13 cellular contexts compared by ENCODE assay signal in genomic region chr6:162056745-162057144, GRCh38.
A peak's percentile ranks its signal among the peaks of the same experiment; 100 is the strongest.
DNase-seq lines count a peak whose midpoint lies in the region; ATAC-seq, FAIRE-seq and TF ChIP-seq lines count a peak whose summit lies in the region.
"Had no signal": no experiment of that assay in that cellular context is flagged by ENCODE, and none has a peak within 500 bp of the region (broad histone marks: within the 10 kb centered on the region; RNA-seq: fewer than 3 reads in every experiment).

No MANE protein-coding gene starts in this region.

- no TSS peak for BruUV-seq in Caco-2 (replicated peaks; lab: Mats Ljungman, UMichigan)

- peak; percentile 78 to 82 for ATAC-seq in A549
- ATAC-seq in HG03097 (IDR thresholded peaks at IDR 0.05; ENCODE audit: low FRiP score, unreplicated experiment) = no peak
- no peak for ATAC-seq in HG02840 (IDR thresholded peaks at IDR 0.05; ENCODE audit: low FRiP score, unreplicated experiment)
- no peak for ATAC-seq in GM21423 (IDR thresholded peaks at IDR 0.05; ENCODE audit: unreplicated experiment)
- ATAC-seq: activated naive CD8-positive, alpha-beta T cell treated with anti-CD3 and anti-CD28 coated beads, Interleukin-2, amount 50 U/mL, for 24 hours; stimulated activated effector memory CD8-positive, alpha-beta T cell treated with anti-CD3 and anti-CD28 coated beads, Interleukin-12 subunit alpha, Interleukin-12 subunit beta, amount 100 ng/mL, for 72 hours had no signal

- H3K4me3 Mint-ChIP-seq in Caco-2 (ENCODE audit: unreplicated experiment) = no peak overlapping the region
- H3K4me3 Mint-ChIP-seq: activated naive CD8-positive, alpha-beta T cell treated with anti-CD3 and anti-CD28 coated beads, Interleukin-2, amount 50 U/mL, for 24 hours; stimulated activated effector memory CD8-positive, alpha-beta T cell treated with anti-CD3 and anti-CD28 coated beads, Interleukin-12 subunit alpha, Interleukin-12 subunit beta, amount 100 ng/mL, for 72 hours had no signal

- TF ChIP-seq RAD21 in A549 (conservative IDR thresholded peaks at IDR 0.05 in 1 of 2, IDR thresholded peaks at IDR 0.05 in 1 of 2) = no peak

- H3K9me3 Mint-ChIP-seq in Caco-2 (ENCODE audit: unreplicated experiment) = no peaks in the 10 kb centered on the region
- H3K9me3 Mint-ChIP-seq: activated naive CD8-positive, alpha-beta T cell treated with anti-CD3 and anti-CD28 coated beads, Interleukin-2, amount 50 U/mL, for 24 hours had no signal

- DNase-seq in A549 (ENCODE audit: low read depth in 1 of 2, low spot score in 1 of 2) = peak; percentile 35 to 58
- DNase-seq in HuH-7 (ENCODE audit: low spot score) = peak; percentile 13
- DNase-seq in cardiac fibroblast (ENCODE audit: low read depth in 2 of 2) = peak; percentile 13 to 36
- DNase-seq in islet precursor cell = peak; percentile 94
- DNase-seq in Caco-2 = no peak
- DNase-seq: activated CD8-positive, alpha-beta memory T cell treated with anti-CD3 and anti-CD28 coated beads for 24 hours; activated naive CD8-positive, alpha-beta T cell treated with anti-CD3 and anti-CD28 coated beads, Interleukin-2, amount 50 U/mL, for 24 hours; NCI-H2171; T-helper 1 cell had no signal

- no peak overlapping the region for H3K27ac Mint-ChIP-seq in Caco-2 (ENCODE audit: unreplicated experiment)
- H3K27ac Mint-ChIP-seq: activated naive CD8-positive, alpha-beta T cell treated with anti-CD3 and anti-CD28 coated beads, Interleukin-2, amount 50 U/mL, for 24 hours; stimulated activated effector memory CD8-positive, alpha-beta T cell treated with anti-CD3 and anti-CD28 coated beads, Interleukin-12 subunit alpha, Interleukin-12 subunit beta, amount 100 ng/mL, for 72 hours had no signal

- CTCF ChIA-PET in A549 (lab: Yijun Ruan, JAX) = interaction anchor here (0.7 to 1.4 kb wide), 3 partner anchors 74 to 220 kb away, joined by 3 to 4 read pairs (median 3); no protein-coding TSS in a partner anchor
- CTCF ChIA-PET in Caco-2 (lab: Charles Lee) = no interaction called here

- no peaks in the 10 kb centered on the region for H3K36me3 Mint-ChIP-seq in Caco-2 (ENCODE audit: insufficient read depth, unreplicated experiment)
- H3K36me3 Mint-ChIP-seq: stimulated activated effector memory CD8-positive, alpha-beta T cell treated with anti-CD3 and anti-CD28 coated beads, Interleukin-12 subunit alpha, Interleukin-12 subunit beta, amount 100 ng/mL, for 72 hours had no signal

- H3K4me1 Mint-ChIP-seq in Caco-2 (ENCODE audit: low read depth, unreplicated experiment) = no peaks in the 10 kb centered on the region
- H3K4me1 Mint-ChIP-seq: activated naive CD8-positive, alpha-beta T cell treated with anti-CD3 and anti-CD28 coated beads, Interleukin-2, amount 50 U/mL, for 24 hours; stimulated activated effector memory CD8-positive, alpha-beta T cell treated with anti-CD3 and anti-CD28 coated beads, Interleukin-12 subunit alpha, Interleukin-12 subunit beta, amount 100 ng/mL, for 72 hours had no signal

- H3K4me3 ChIP-seq in A549 (no peak overlapping the region; the same call in 2 of the 3 replicates), cardiac fibroblast (replicated peaks in 1 of 2; ENCODE audit: low read depth in 2 of 2, low read length in 2 of 2) (no peak overlapping the region), Caco-2 (ENCODE audit: low read depth, low read length) (no peak overlapping the region)

- TF ChIP-seq CTCF in A549 (IDR thresholded peaks at IDR 0.05) (no peak), cardiac fibroblast (IDR thresholded peaks at IDR 0.05; ENCODE audit: low read depth, low read length) (no peak), Caco-2 (IDR thresholded peaks at IDR 0.05; ENCODE audit: insufficient read depth in 1 of 2, low read depth in 1 of 2, low read length in 1 of 2, severe bottlenecking in 1 of 2, unreplicated experiment in 1 of 2) (no peak)

- H3K4me2 ChIP-seq in A549 = peak overlapping the region; percentile 75

- no peak for TF ChIP-seq POLR2A in A549 (IDR thresholded peaks at IDR 0.05; ENCODE audit: low read length)

- no peak for TF ChIP-seq EP300 in A549 (IDR thresholded peaks at IDR 0.05)

- no peak for FAIRE-seq in A549 (lab: Jason Lieb, UNC)

- H3K27me3 Mint-ChIP-seq in Caco-2 (ENCODE audit: insufficient read depth, unreplicated experiment) = no peaks in the 10 kb centered on the region
- H3K27me3 Mint-ChIP-seq: activated naive CD8-positive, alpha-beta T cell treated with anti-CD3 and anti-CD28 coated beads, Interleukin-2, amount 50 U/mL, for 24 hours had no signal

- H3K9me3 ChIP-seq in A549 (no peaks in the 10 kb centered on the region), Caco-2 (no peaks in the 10 kb centered on the region)

- no peaks in the 10 kb centered on the region for H3K36me3 ChIP-seq in Caco-2 (ENCODE audit: control insufficient read depth, insufficient read depth, low read length)

- H3K4me1 ChIP-seq in A549 = peaks cover 40% of the 10 kb centered on the region
- H3K4me1 ChIP-seq in Caco-2 = peaks cover 9% of the 10 kb centered on the region; the same call in 1 of the 2 replicates

- WGBS in A549 (ENCODE audit: missing lambda C conversion rate) = 2% methylated on average over 6 of the region's 8 CpGs

- peak overlapping the region; percentile 82 to 89 for H3K27ac ChIP-seq in A549

- H3K27me3 ChIP-seq in Caco-2 (replicated peaks; ENCODE audit: control insufficient read depth, insufficient read depth, low read length) = no peaks in the 10 kb centered on the region

- intact Hi-C loops in Caco-2 (cut with micrococcal nuclease; ENCODE audit: unreplicated experiment) = no loop called here

- POLR2A ChIA-PET in A549 (lab: Yijun Ruan, JAX) = no interaction called here
- POLR2A ChIA-PET in Caco-2 (lab: Charles Lee) = no interaction called here

TF ChIP-seq in A549, 52 proteins besides CTCF, POLR2A, EP300 and RAD21:
- TF ChIP-seq MAX (IDR thresholded peaks at IDR 0.05) (0 out of 2 replicates have a peak, but pooled peaks have one; percentile 27), NR3C1 (IDR thresholded peaks at IDR 0.05) (no peak)

Comparison
In these comparisons a context has a peak if more than half of its experiments do, and no peak if none do; other contexts are left out.
1. ATAC-seq: peak in A549 (2 of 2); none in HG03097 (single experiment), HG02840 (single experiment) and GM21423 (single experiment).
2. DNase-seq: peak in A549 (2 of 2), HuH-7 (single experiment), cardiac fibroblast (2 of 2) and islet precursor cell (single experiment); none in Caco-2 (0 of 2).